ENCODE assay signal across 8 cellular contexts in the genomic region with DNA sequence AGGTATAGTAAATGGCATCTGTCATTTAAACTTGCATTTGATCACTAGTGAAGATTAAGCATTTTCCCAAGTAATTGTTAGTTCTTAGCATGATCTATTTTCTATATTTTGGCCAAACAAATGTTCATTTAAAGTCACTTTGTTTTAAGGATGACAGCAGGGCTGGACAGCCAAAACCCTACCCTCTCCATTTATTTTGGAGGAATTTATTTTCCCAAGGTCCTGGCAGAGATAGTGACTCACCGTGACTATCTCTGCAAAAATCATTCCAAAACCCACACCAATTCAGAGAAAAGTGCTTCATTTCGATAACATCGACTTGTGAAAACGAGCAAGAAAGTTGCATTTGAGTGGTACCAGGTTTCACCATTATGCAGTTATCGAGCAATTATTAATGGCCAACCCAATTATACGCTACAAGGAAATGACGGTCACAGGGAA. TPM values are rescaled to one million over a fixed set of nuclear protein-coding genes. Genes with fewer than 3 reads are reported as not detected.
A peak's percentile ranks its signal among the peaks of the same experiment; 100 is the strongest.
DNase-seq lines count a peak whose midpoint lies in the region; ATAC-seq and TF ChIP-seq lines count a peak whose summit lies in the region.

No MANE protein-coding gene starts in this region.

- no peak for DNase-seq in A673 (ENCODE audit: low spot score)
- no peak for DNase-seq in WERI-Rb-1
- DNase-seq in right atrium auricular region (ENCODE audit: low spot score) = no peak
- DNase-seq in midbrain (lab: John Stamatoyannopoulos, UW) = no peak
- DNase-seq in NCI-H2196 treated with DMSO at 0.1 percent for 48 hours (lab: John Stamatoyannopoulos, UW; ENCODE audit: unreplicated experiment) = no peak
- DNase-seq in NCI-H774 (lab: John Stamatoyannopoulos, UW) = no peak

- H3K27me3 ChIP-seq in A673 (replicated peaks; ENCODE audit: insufficient read depth, low read depth, low read length, poor library complexity) (no peaks in the 10 kb centered on the region), WERI-Rb-1 (ENCODE audit: insufficient read depth, low read depth, severe bottlenecking) (no peaks in the 10 kb centered on the region), right atrium auricular region (no peaks in the 10 kb centered on the region)

- peak; percentile 21 for ATAC-seq in GM21529 (IDR thresholded peaks at IDR 0.05; ENCODE audit: unreplicated experiment)
- peak; percentile 42 for ATAC-seq in stimulated activated memory B cell treated with anti-CD40 and anti-IgM and Interleukin-4, amounts not matched to agents 10 μg/mL and 1 μg/mL and 100 μg/mL, for 72 hours

- intact Hi-C loops in A673 (cut with micrococcal nuclease; ENCODE audit: unreplicated experiment) = no loop called here

- no peaks in the 10 kb centered on the region for H3K9me3 ChIP-seq in A673 (ENCODE audit: low read depth, low read length, poor library complexity, severe bottlenecking)
- H3K9me3 ChIP-seq in WERI-Rb-1 (ENCODE audit: severe bottlenecking) = no peaks in the 10 kb centered on the region
- H3K9me3 ChIP-seq in right atrium auricular region = no peaks in the 10 kb centered on the region

- no peaks in the 10 kb centered on the region for H3K9me3 Mint-ChIP-seq in stimulated activated memory B cell treated with anti-CD40 and anti-IgM and Interleukin-4, amounts not matched to agents 10 μg/mL and 1 μg/mL and 100 μg/mL, for 72 hours

- H3K4me3 Mint-ChIP-seq in stimulated activated memory B cell treated with anti-CD40 and anti-IgM and Interleukin-4, amounts not matched to agents 10 μg/mL and 1 μg/mL and 100 μg/mL, for 72 hours = peak overlapping the region; percentile 93

- no peaks in the 10 kb centered on the region for H3K27me3 Mint-ChIP-seq in stimulated activated memory B cell treated with anti-CD40 and anti-IgM and Interleukin-4, amounts not matched to agents 10 μg/mL and 1 μg/mL and 100 μg/mL, for 72 hours

- H3K4me3 ChIP-seq in A673 (ENCODE audit: low read depth, low read length, poor library complexity, severe bottlenecking) = peak overlapping the region; percentile 56
- H3K4me3 ChIP-seq in WERI-Rb-1 (ENCODE audit: low read depth, low read length) = peak overlapping the region; percentile 85
- H3K4me3 ChIP-seq in right atrium auricular region = peak overlapping the region; percentile 67 to 85

- no peaks in the 10 kb centered on the region for H3K36me3 Mint-ChIP-seq in stimulated activated memory B cell treated with anti-CD40 and anti-IgM and Interleukin-4, amounts not matched to agents 10 μg/mL and 1 μg/mL and 100 μg/mL, for 72 hours

- TF ChIP-seq CTCF in A673 (conservative IDR thresholded peaks at IDR 0.05; ENCODE audit: low read depth, low read length) (no peak), WERI-Rb-1 (IDR thresholded peaks at IDR 0.05; ENCODE audit: low read depth, low read length) (no peak), right atrium auricular region (IDR thresholded peaks at IDR 0.05) (no peak)

- H3K27ac Mint-ChIP-seq in stimulated activated memory B cell treated with anti-CD40 and anti-IgM and Interleukin-4, amounts not matched to agents 10 μg/mL and 1 μg/mL and 100 μg/mL, for 72 hours = peak overlapping the region; percentile 92

- no peaks in the 10 kb centered on the region for H3K36me3 ChIP-seq in A673 (ENCODE audit: insufficient read depth, low read length, poor library complexity, severe bottlenecking)
- H3K36me3 ChIP-seq in WERI-Rb-1 = no peaks in the 10 kb centered on the region
- no peaks in the 10 kb centered on the region for H3K36me3 ChIP-seq in right atrium auricular region

- POLR2A ChIA-PET in A673 (lab: Charles Lee; ENCODE audit: low non-redundant PET) = no interaction called here

- peaks cover 5% of the 10 kb centered on the region for H3K4me1 ChIP-seq in A673 (ENCODE audit: insufficient read depth, low read length, poor library complexity, severe bottlenecking)
- peaks cover 0 to 23% of the 10 kb centered on the region in 2 donors for H3K4me1 ChIP-seq in right atrium auricular region

- CTCF ChIA-PET in A673 (lab: Charles Lee) = no interaction called here

- H3K4me1 Mint-ChIP-seq in stimulated activated memory B cell treated with anti-CD40 and anti-IgM and Interleukin-4, amounts not matched to agents 10 μg/mL and 1 μg/mL and 100 μg/mL, for 72 hours = peaks cover 29% of the 10 kb centered on the region

- peak overlapping the region; percentile 80 for H3K27ac ChIP-seq in A673 (ENCODE audit: low read depth, low read length, poor library complexity, severe bottlenecking)
- peak overlapping the region; percentile 94 for H3K27ac ChIP-seq in WERI-Rb-1
- H3K27ac ChIP-seq in right atrium auricular region = peak overlapping the region; percentile 95

- BruUV-seq in A673 (replicated peaks; lab: Mats Ljungman, UMichigan) = TSS peak; percentile 88

RNA-seq across cellular contexts. Expression of gene AKAP1, which starts 0.7 kb away (rescaled TPM):
- total RNA-seq in A673 (2021) (38.8 and 43.4 TPM in 2 replicates), right atrium auricular region (100 to 1,000 TPM in 1 of 2 donors, 10 to 100 TPM in 1; 90.4 to 139 TPM)
